21 cellular contexts compared by ENCODE assay signal in the genomic region with DNA sequence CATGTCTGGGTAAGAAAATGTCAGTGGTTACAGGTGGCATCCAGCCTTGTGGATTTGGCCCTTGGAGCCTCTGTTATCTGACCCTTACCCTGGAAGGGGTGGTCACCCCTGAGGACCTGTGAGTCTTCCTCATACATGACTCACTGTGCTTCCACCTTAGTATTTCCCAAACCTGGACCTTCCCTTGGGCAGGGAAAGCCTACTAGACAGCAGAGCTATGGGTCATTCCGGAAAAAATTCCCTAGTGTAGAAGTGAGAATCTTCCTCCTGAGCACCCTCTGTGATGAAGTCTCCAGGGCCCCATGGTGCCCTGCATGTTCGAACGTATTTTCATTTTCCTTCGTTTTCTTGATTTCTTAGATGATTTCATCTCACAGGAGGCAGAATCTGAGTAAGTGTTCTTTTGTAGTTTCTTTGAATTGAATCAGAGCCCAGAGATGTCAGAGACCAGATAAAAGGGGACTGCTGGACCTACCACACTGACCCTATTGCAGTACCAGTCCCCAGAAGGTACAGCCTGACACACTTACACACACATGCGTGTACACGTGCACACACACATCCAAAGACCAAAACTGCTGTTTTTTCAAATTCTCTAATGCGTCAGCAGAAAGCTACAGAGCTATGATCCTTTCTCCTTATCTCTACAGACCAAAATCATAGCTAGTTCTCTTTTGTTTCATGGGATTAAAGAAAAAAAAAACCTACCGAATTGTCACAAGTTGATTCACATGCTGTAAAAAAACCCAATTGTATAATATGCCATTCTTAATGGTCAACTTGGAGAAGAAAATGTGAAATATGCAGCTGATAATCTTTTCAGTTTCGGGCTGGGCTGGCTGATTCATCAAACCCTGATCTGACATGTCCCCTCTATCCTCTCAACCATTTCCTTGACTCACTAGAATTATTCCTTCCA. TPM values are rescaled to one million over a fixed set of nuclear protein-coding genes. Genes with fewer than 3 reads are reported as not detected.
A peak's percentile ranks its signal among the peaks of the same experiment; 100 is the strongest.
DNase-seq lines count a peak whose midpoint lies in the region; ATAC-seq, FAIRE-seq and TF ChIP-seq lines count a peak whose summit lies in the region.
"Had no signal": no experiment of that assay in that cellular context is flagged by ENCODE, and none has a peak within 500 bp of the region (broad histone marks: within the 10 kb centered on the region; RNA-seq: fewer than 3 reads in every experiment).

No MANE protein-coding gene starts in this region.

- H3K9me3 Mint-ChIP-seq in activated T-helper 2 cell treated with anti-CD3 and anti-CD28 coated beads, Interferon-gamma antibody, Interleukin-2, Interleukin-4, amounts not matched to agents 10 μg/mL and 5 μg/mL and 100 μg/mL, durations not matched to agents 14 hours and 24 hours and 36 hours, result no peaks in the 10 kb centered on the region
- H3K9me3 Mint-ChIP-seq: CD8-positive, alpha-beta T cell; T-helper 1 cell treated with Interleukin-12 subunit alpha and Interleukin-12 subunit beta and Interleukin-4 antibody, amounts not matched to agents 30 μg/mL and 1 μg/mL, for 36 hours had no signal

- peak; percentile 89 for FAIRE-seq in bronchial epithelial cell (lab: Jason Lieb, UNC)

- TF ChIP-seq CTCF in bronchial epithelial cell (IDR thresholded peaks at IDR 0.05; ENCODE audit: insufficient read depth, low read length, severe bottlenecking), result no peak

- no peak overlapping the region for H3K4me3 Mint-ChIP-seq in activated T-helper 2 cell treated with anti-CD3 and anti-CD28 coated beads, Interferon-gamma antibody, Interleukin-2, Interleukin-4, amounts not matched to agents 10 μg/mL and 5 μg/mL and 100 μg/mL, durations not matched to agents 14 hours and 24 hours and 36 hours (ENCODE audit: low read depth)
- H3K4me3 Mint-ChIP-seq: CD8-positive, alpha-beta T cell; T-helper 1 cell treated with Interleukin-12 subunit alpha and Interleukin-12 subunit beta and Interleukin-4 antibody, amounts not matched to agents 30 μg/mL and 1 μg/mL, for 36 hours had no signal

- intact Hi-C loops in activated T-helper 2 cell treated with anti-CD3 and anti-CD28 coated beads, Interferon-gamma antibody, Interleukin-2, Interleukin-4, amounts not matched to agents 10 μg/mL and 5 μg/mL and 100 μg/mL, durations not matched to agents 14 hours and 24 hours and 36 hours (cut with micrococcal nuclease), result no loop called here

- peaks cover 36% of the 10 kb centered on the region for H3K4me1 Mint-ChIP-seq in activated T-helper 2 cell treated with anti-CD3 and anti-CD28 coated beads, Interferon-gamma antibody, Interleukin-2, Interleukin-4, amounts not matched to agents 10 μg/mL and 5 μg/mL and 100 μg/mL, durations not matched to agents 14 hours and 24 hours and 36 hours (ENCODE audit: low read depth)

- H3K27me3 Mint-ChIP-seq in activated T-helper 2 cell treated with anti-CD3 and anti-CD28 coated beads, Interferon-gamma antibody, Interleukin-2, Interleukin-4, amounts not matched to agents 10 μg/mL and 5 μg/mL and 100 μg/mL, durations not matched to agents 14 hours and 24 hours and 36 hours (ENCODE audit: low read depth), result no peaks in the 10 kb centered on the region

- peak; percentile 64 for DNase-seq in A172 (ENCODE audit: low spot score)
- DNase-seq in LHCN-M2 (ENCODE audit: low read depth), result peak; percentile 68
- DNase-seq in bronchial epithelial cell (ENCODE audit: low read depth), result peak; percentile 91
- peak; percentile 55 for DNase-seq in kidney tubule cell (ENCODE audit: low spot score)
- no peak for DNase-seq in activated T-helper 2 cell treated with anti-CD3 and anti-CD28 coated beads, Interferon-gamma antibody, Interleukin-2, Interleukin-4, amounts not matched to agents 10 μg/mL and 5 μg/mL and 100 μg/mL, durations not matched to agents 14 hours and 24 hours and 36 hours (ENCODE audit: low spot score)
- DNase-seq in NCI-H2081 (lab: John Stamatoyannopoulos, UW), result no peak
- DNase-seq: ACHN; activated CD8-positive, alpha-beta memory T cell treated with anti-CD3 and anti-CD28 coated beads for 24 hours; activated gamma-delta T cell treated with Interleukin-2 at 50 U/mL for 16 hours; CD8-positive, alpha-beta T cell; effector CD8-positive, alpha-beta T cell; gastrocnemius medialis; IMR-90; NCI-H2081 treated with DMSO at 0.1 percent for 48 hours; NCI-H82; upper lobe of left lung had no signal

- H3K27me3 ChIP-seq in bronchial epithelial cell (ENCODE audit: control insufficient read depth, insufficient read depth, low read length), result no peaks in the 10 kb centered on the region
- H3K27me3 ChIP-seq: gastrocnemius medialis, neutrophil, upper lobe of left lung had no signal

- ATAC-seq in GM21825 (IDR thresholded peaks at IDR 0.05; ENCODE audit: unreplicated experiment) (no peak), GM21723 (IDR thresholded peaks at IDR 0.05; ENCODE audit: unreplicated experiment) (no peak)
- ATAC-seq: CD8-positive, alpha-beta T cell; gastrocnemius medialis had no signal

- no peaks in the 10 kb centered on the region for H3K36me3 ChIP-seq in bronchial epithelial cell (ENCODE audit: control insufficient read depth, insufficient read depth, low read length)
- H3K36me3 ChIP-seq: gastrocnemius medialis, neutrophil, upper lobe of left lung had no signal

- H3K4me3 ChIP-seq in bronchial epithelial cell (ENCODE audit: low read depth, low read length), result no peak overlapping the region
- H3K4me3 ChIP-seq: gastrocnemius medialis, skin epidermis, upper lobe of left lung had no signal

- H3K36me3 Mint-ChIP-seq in activated T-helper 2 cell treated with anti-CD3 and anti-CD28 coated beads, Interferon-gamma antibody, Interleukin-2, Interleukin-4, amounts not matched to agents 10 μg/mL and 5 μg/mL and 100 μg/mL, durations not matched to agents 14 hours and 24 hours and 36 hours (ENCODE audit: low read depth), result peaks cover 16% of the 10 kb centered on the region

- H3K27ac Mint-ChIP-seq in activated T-helper 2 cell treated with anti-CD3 and anti-CD28 coated beads, Interferon-gamma antibody, Interleukin-2, Interleukin-4, amounts not matched to agents 10 μg/mL and 5 μg/mL and 100 μg/mL, durations not matched to agents 14 hours and 24 hours and 36 hours, result no peak overlapping the region
- H3K27ac Mint-ChIP-seq: CD8-positive, alpha-beta T cell; T-helper 1 cell treated with Interleukin-12 subunit alpha and Interleukin-12 subunit beta and Interleukin-4 antibody, amounts not matched to agents 30 μg/mL and 1 μg/mL, for 36 hours had no signal

RNA-seq across cellular contexts. Expression of gene ARHGEF3, which starts 50.5 kb away (rescaled TPM):
- 10.4 and 14.4 TPM in 2 replicates for total RNA-seq in A172 (2014; rRNA removed; shearing (Covaris generic))
- total RNA-seq in LHCN-M2 (2014; rRNA removed) (2.8 and 5.5 TPM in 2 replicates), bronchial epithelial cell (11.9 and 12.1 TPM in 2 replicates)
- 3.5 TPM for polyA plus RNA-seq in LHCN-M2 (2012)
- total RNA-seq in activated T-helper 2 cell treated with anti-CD3 and anti-CD28 coated beads, Interferon-gamma antibody, Interleukin-2, Interleukin-4, amounts not matched to agents 10 μg/mL and 5 μg/mL and 100 μg/mL, durations not matched to agents 14 hours and 24 hours and 36 hours, result 38.3 and 38.6 TPM in 2 replicates

Comparison
In these comparisons a context has a peak if more than half of its experiments do, and no peak if none do; other contexts are left out.
1. DNase-seq: peak in A172 (single experiment), LHCN-M2 (single experiment), bronchial epithelial cell (single experiment) and kidney tubule cell (single experiment); none in activated T-helper 2 cell treated with anti-CD3 and anti-CD28 coated beads, Interferon-gamma antibody, Interleukin-2, Interleukin-4, amounts not matched to agents 10 μg/mL and 5 μg/mL and 100 μg/mL, durations not matched to agents 14 hours and 24 hours and 36 hours (single experiment) and NCI-H2081 (0 of 2).